20 cellular contexts compared by ENCODE assay signal in genomic region chr12:27637524-27637923, GRCh38.
"Had no signal": no experiment of that assay in that cellular context is flagged by ENCODE, and none has a peak within 500 bp of the region (broad histone marks: within the 10 kb centered on the region; RNA-seq: fewer than 3 reads in every experiment).

No MANE protein-coding gene starts in this region.

- H3K4me3 ChIP-seq: MG63 had no signal

- H3K9me3 ChIP-seq: MG63, SK-N-SH had no signal

- H3K27ac ChIP-seq: HL-60, RWPE1 had no signal

- DNase-seq: KBM-7, MG63, NCI-H1092, NCI-H1105 treated with DMSO at 0.1 percent for 48 hours, NCI-H1417 treated with DMSO at 0.1 percent for 48 hours, NCI-H146, NCI-H1694 treated with DMSO at 0.1 percent for 48 hours, NCI-H1930, NCI-H2081 treated with DMSO at 0.1 percent for 48 hours, NCI-H2171, NCI-H226, NCI-H446, NCI-H510A, NCI-H524 treated with DMSO at 0.1 percent for 48 hours, NCI-H69, NCI-H774, SHP77, SK-N-SH had no signal

- H3K27me3 ChIP-seq: MG63 had no signal
